Comparison of ENCODE assay signal across 18 cellular contexts in genomic region chr10:114323023-114323422, GRCh38.
A peak's percentile ranks its signal among the peaks of the same experiment; 100 is the strongest.
DNase-seq lines count a peak whose midpoint lies in the region; ATAC-seq, FAIRE-seq and TF ChIP-seq lines count a peak whose summit lies in the region.
"Had no signal": no experiment of that assay in that cellular context is flagged by ENCODE, and none has a peak within 500 bp of the region (broad histone marks: within the 10 kb centered on the region; RNA-seq: fewer than 3 reads in every experiment).

No MANE protein-coding gene starts in this region.

- peak overlapping the region in 1 of 2 experiments; percentile 39; a peak in 1 of 6 replicates for H3K27ac ChIP-seq in A549
- H3K27ac ChIP-seq in IMR-90 (ENCODE audit: insufficient read depth, low read length): no peak overlapping the region
- H3K27ac ChIP-seq in neuronal stem cell (replicated peaks; ENCODE audit: low read length): no peak overlapping the region
- H3K27ac ChIP-seq: SJCRH30 had no signal

- H2BK120ac ChIP-seq in IMR-90 (ENCODE audit: low read depth, low read length): no peak overlapping the region
- H2BK120ac ChIP-seq in neuronal stem cell (ENCODE audit: low read depth, low read length): no peak overlapping the region

- H3K4me1 ChIP-seq in A549: peaks cover 61% of the 10 kb centered on the region
- H3K4me1 ChIP-seq in IMR-90 (ENCODE audit: control insufficient read depth, insufficient read depth, low read length): peaks cover 5% of the 10 kb centered on the region
- peaks cover 2 to 7% of the 10 kb centered on the region in 2 donors for H3K4me1 ChIP-seq in neuronal stem cell (ENCODE audit: control insufficient read depth in 2 of 2, insufficient read depth in 1 of 2, low read depth in 1 of 2, low read length in 2 of 2)
- H3K4me1 ChIP-seq: SJCRH30 had no signal

- H2BK12ac ChIP-seq in neuronal stem cell (ENCODE audit: low read length): no peak overlapping the region

- H3K56ac ChIP-seq in IMR-90 (ENCODE audit: extremely low read depth, insufficient read depth, low read length): no peak overlapping the region

- no peak overlapping the region for H2AK9ac ChIP-seq in IMR-90 (replicated peaks; ENCODE audit: low read depth, low read length, poor library complexity)

- H3K36me3 ChIP-seq in IMR-90 (ENCODE audit: control insufficient read depth, insufficient read depth, low read length) (no peaks in the 10 kb centered on the region), neuronal stem cell (replicated peaks in 1 of 2; ENCODE audit: control insufficient read depth in 2 of 2, insufficient read depth in 2 of 2, low read length in 2 of 2) (no peaks in the 10 kb centered on the region)
- H3K36me3 ChIP-seq: MG63, SJCRH30 had no signal

- H3K4me2 ChIP-seq in A549 (peak overlapping the region; percentile 19), IMR-90 (ENCODE audit: low read depth, low read length) (no peak overlapping the region), neuronal stem cell (ENCODE audit: insufficient read depth, low read length, poor library complexity, severe bottlenecking) (no peak overlapping the region)

- intact Hi-C loops in IMR-90 (cut with micrococcal nuclease): no loop called here

- no peaks in the 10 kb centered on the region for H4K20me1 ChIP-seq in IMR-90 (ENCODE audit: insufficient read depth, low read length)

- peaks cover 7% of the 10 kb centered on the region; the same call in 1 of the 2 replicates for H3K9me1 ChIP-seq in IMR-90 (ENCODE audit: insufficient read depth, low read length)

- BruUV-seq in IMR-90 (replicated peaks; lab: Mats Ljungman, UMichigan): no TSS peak

- in situ Hi-C loops in IMR-90 (cut with MboI; ENCODE audit: low sequenced_read_pairs): no loop called here

- no peak overlapping the region for H4K91ac ChIP-seq in IMR-90 (ENCODE audit: insufficient read depth, low read depth, low read length)
- H4K91ac ChIP-seq in neuronal stem cell (ENCODE audit: low read depth, low read length, poor library complexity): no peak overlapping the region

- no peak overlapping the region for H2BK15ac ChIP-seq in IMR-90 (ENCODE audit: low read depth, low read length)
- H2BK15ac ChIP-seq in neuronal stem cell (ENCODE audit: low read length): no peak overlapping the region

- no peaks in the 10 kb centered on the region for H3K79me1 ChIP-seq in IMR-90 (ENCODE audit: low read depth in 1 of 2, low read length in 2 of 2)
- no peaks in the 10 kb centered on the region for H3K79me1 ChIP-seq in neuronal stem cell (ENCODE audit: low read depth, low read length)

- H3K9ac ChIP-seq in IMR-90 (ENCODE audit: low read depth, low read length): no peak overlapping the region
- H3K9ac ChIP-seq in neuronal stem cell (ENCODE audit: low read depth, low read length, poor library complexity): no peak overlapping the region

- H3K4me3 ChIP-seq in A549 (no peak overlapping the region), IMR-90 (ENCODE audit: insufficient read depth, low read depth, low read length) (no peak overlapping the region), epithelial cell of esophagus (ENCODE audit: low read length) (no peak overlapping the region), neuronal stem cell (ENCODE audit: low read length in 2 of 2) (no peak overlapping the region)
- H3K4me3 ChIP-seq: MG63, SJCRH30 had no signal

- TF ChIP-seq EP300 in A549 (IDR thresholded peaks at IDR 0.05): no peak

- POLR2A ChIA-PET in A549 (lab: Yijun Ruan, JAX) (interaction anchor here (0.9 kb wide), 1 partner anchor 44 kb away, joined by 3 read pairs; no protein-coding TSS in a partner anchor), IMR-90 (lab: Charles Lee; ENCODE audit: unreplicated experiment) (no interaction called here)

- H3K9me3 ChIP-seq in A549 (no peaks in the 10 kb centered on the region), IMR-90 (ENCODE audit: control insufficient read depth, insufficient read depth, low read length) (no peaks in the 10 kb centered on the region), neuronal stem cell (replicated peaks in 1 of 2; ENCODE audit: control insufficient read depth in 2 of 2, insufficient read depth in 1 of 2, low read depth in 1 of 2, low read length in 2 of 2) (no peaks in the 10 kb centered on the region)
- H3K9me3 ChIP-seq: MG63, SJCRH30 had no signal

- H3K23ac ChIP-seq in IMR-90 (ENCODE audit: low read depth, low read length): no peak overlapping the region
- no peak overlapping the region for H3K23ac ChIP-seq in neuronal stem cell (ENCODE audit: low read depth, low read length, poor library complexity)

- 27% methylated on average over 5 of the region's 5 CpGs for WGBS in A549 (ENCODE audit: missing lambda C conversion rate)
- 40% methylated on average over 3 of the region's 5 CpGs; no CpG with 5 or more reads in 1 of the 2 experiments for WGBS in IMR-90 (ENCODE audit: extremely low coverage in 2 of 2, insufficient read length in 1 of 2), 2 experiments
- no CpG with 5 or more reads among the region's 5 CpGs for WGBS in neuronal stem cell (ENCODE audit: extremely low coverage in 2 of 2, insufficient read length in 2 of 2, insufficient replicate concordance in 1 of 2), 2 donors

- H4K8ac ChIP-seq in IMR-90 (ENCODE audit: low read depth in 2 of 2, low read length in 2 of 2): no peak overlapping the region
- no peak overlapping the region for H4K8ac ChIP-seq in neuronal stem cell (ENCODE audit: low read depth, low read length)

- CTCF ChIA-PET in A549 (lab: Yijun Ruan, JAX) (interaction anchor here (1.1 to 1.8 kb wide), 6 partner anchors 16 to 115 kb away, joined by 3 to 10 read pairs (median 5); no protein-coding TSS in a partner anchor), IMR-90 (lab: Yijun Ruan, JAX) (interaction anchor here (0.5 to 1.6 kb wide), 3 partner anchors 15 to 1790 kb away, joined by 3 to 7 read pairs (median 3); no protein-coding TSS in a partner anchor)

- H4K5ac ChIP-seq in IMR-90 (ENCODE audit: low read depth, low read length): no peak overlapping the region

- TF ChIP-seq POLR2A in A549 (IDR thresholded peaks at IDR 0.05; ENCODE audit: low read length) (no peak), IMR-90 (IDR thresholded peaks at IDR 0.05; ENCODE audit: low read depth, low read length) (no peak)

- TF ChIP-seq RAD21 in A549 (conservative IDR thresholded peaks at IDR 0.05 in 1 of 2, IDR thresholded peaks at IDR 0.05 in 1 of 2) (no peak), IMR-90 (IDR thresholded peaks at IDR 0.05; ENCODE audit: low read length) (no peak)

- H3K18ac ChIP-seq in IMR-90 (ENCODE audit: low read depth, low read length) (no peak overlapping the region), neuronal stem cell (ENCODE audit: low read length) (no peak overlapping the region)

- dilution Hi-C loops in IMR-90 (cut with HindIII; ENCODE audit: low sequenced_read_pairs, unreplicated experiment): no loop called here

- TF ChIP-seq CTCF in A549 (IDR thresholded peaks at IDR 0.05): no peak
- TF ChIP-seq CTCF in IMR-90 (conservative IDR thresholded peaks at IDR 0.05; ENCODE audit: low read depth, low read length): no peak
- no peak for TF ChIP-seq CTCF in epithelial cell of esophagus (IDR thresholded peaks at IDR 0.05; ENCODE audit: insufficient read depth, low read depth, low read length, missing control alignments)

- H3K4ac ChIP-seq in IMR-90 (ENCODE audit: low read depth, low read length): no peak overlapping the region
- no peak overlapping the region for H3K4ac ChIP-seq in neuronal stem cell (ENCODE audit: low read length)

- H2BK5ac ChIP-seq in IMR-90 (ENCODE audit: low read depth, low read length, poor library complexity, severe bottlenecking) (no peak overlapping the region), neuronal stem cell (ENCODE audit: low read length) (peak overlapping the region; percentile 4)

- DNase-seq in A549 (ENCODE audit: low read depth in 1 of 2, low spot score in 1 of 2) (peak in 1 of 2 experiments; percentile 18), IMR-90 (no peak), epithelial cell of esophagus (ENCODE audit: low read depth) (peak; percentile 40), neuronal stem cell (ENCODE audit: low spot score) (no peak), NCI-H510A treated with DMSO at 0.1 percent for 48 hours (lab: John Stamatoyannopoulos, UW) (no peak)
- DNase-seq in activated CD4-positive, alpha-beta T cell treated with anti-CD3 and anti-CD28 coated beads, Interleukin-2, amount 50 U/mL, for 4 hours: no peak
- DNase-seq: COR-L47, H7, MG63, NCI-H1092 treated with DMSO at 0.1 percent for 48 hours, NCI-H1694 treated with DMSO at 0.1 percent for 48 hours, NCI-H446, NCI-H774, RPMI8226, SJCRH30 had no signal

- no peak overlapping the region for H2AK5ac ChIP-seq in IMR-90 (ENCODE audit: low read depth, low read length)
- H2AK5ac ChIP-seq in neuronal stem cell (ENCODE audit: low read depth, low read length): no peak overlapping the region

- no peak for FAIRE-seq in A549 (lab: Jason Lieb, UNC)
- FAIRE-seq: A204.1 had no signal

- peaks cover 12% of the 10 kb centered on the region; the same call in 1 of the 2 replicates for H3K27me3 ChIP-seq in IMR-90 (ENCODE audit: control insufficient read depth, insufficient read depth, low read length)
- no peaks in the 10 kb centered on the region for H3K27me3 ChIP-seq in neuronal stem cell (ENCODE audit: control insufficient read depth in 3 of 3, insufficient read depth in 3 of 3, low read depth in 1 of 3, low read length in 3 of 3)
- H3K27me3 ChIP-seq: MG63, SJCRH30 had no signal

- H3K14ac ChIP-seq in IMR-90 (replicated peaks; ENCODE audit: low read depth, low read length) (no peak overlapping the region), neuronal stem cell (ENCODE audit: low read length) (no peak overlapping the region)

- no peak overlapping the region for H2BK20ac ChIP-seq in IMR-90 (ENCODE audit: low read depth, low read length)

- ATAC-seq in A549 (no peak), IMR-90 (ENCODE audit: low read depth) (peak; percentile 37; the same call in 1 of the 2 replicates), HG02938 (IDR thresholded peaks at IDR 0.05; ENCODE audit: unreplicated experiment) (no peak), GM21576 (IDR thresholded peaks at IDR 0.05; ENCODE audit: unreplicated experiment) (no peak)

- H2AFZ ChIP-seq in IMR-90 (replicated peaks; ENCODE audit: low read length, poor library complexity) (no peak overlapping the region), neuronal stem cell (ENCODE audit: low read length) (no peak overlapping the region)

TF ChIP-seq in A549, 52 proteins besides CTCF, POLR2A, EP300 and RAD21:
- TF ChIP-seq ZC3H11A (IDR thresholded peaks at IDR 0.05): no peak
TF ChIP-seq in A549: peak in this region for 0.

TF ChIP-seq in IMR-90, 13 proteins besides CTCF, POLR2A, EP300 and RAD21 (continues in another document):
- TF ChIP-seq MAFK (IDR thresholded peaks at IDR 0.05; ENCODE audit: low read depth, low read length) (no peak), CHD1 (IDR thresholded peaks at IDR 0.05; ENCODE audit: low read depth, low read length) (no peak), USF2 (IDR thresholded peaks at IDR 0.05; ENCODE audit: low read depth, low read length) (no peak), MAZ (IDR thresholded peaks at IDR 0.05; ENCODE audit: borderline replicate concordance, low read depth, low read length) (no peak)
